In genomic region chr9:76419782-76420380, GRCh38 we compare ENCODE assay signal across 8 cellular contexts. TPM values are rescaled to one million over a fixed set of nuclear protein-coding genes. Genes with fewer than 3 reads are reported as not detected.
DNase-seq lines count a peak whose midpoint lies in the region; ATAC-seq and TF ChIP-seq lines count a peak whose summit lies in the region.

No MANE protein-coding gene starts in this region.

- CTCF ChIA-PET in activated CD4-positive, alpha-beta T cell treated with anti-CD3 and anti-CD28 coated beads, Interleukin-2, amount 10 ng/mL, durations not matched to agents 7 days and 5 days (lab: Charles Lee) = interaction anchor here (1.0 to 1.8 kb wide), 4 partner anchors 14 to 39 kb away, joined by 3 to 4 read pairs (median 3); partner anchors contain the start of gene GCNT1

- TF ChIP-seq CTCF in heart right ventricle (IDR thresholded peaks at IDR 0.05) = peak; percentile 17 to 60 (median 46)
- peak; percentile 86 for TF ChIP-seq CTCF in OCI-LY1 (IDR thresholded peaks at IDR 0.05; ENCODE audit: low read length)
- TF ChIP-seq CTCF in fibroblast of villous mesenchyme (IDR thresholded peaks at IDR 0.05; ENCODE audit: insufficient read depth, low read depth, low read length) = peak; percentile 67
- no peak for TF ChIP-seq CTCF in lower leg skin (IDR thresholded peaks at IDR 0.05)

- no peak for TF ChIP-seq POLR2A in lower leg skin (IDR thresholded peaks at IDR 0.05)

- no peak overlapping the region for H3K4me2 ChIP-seq in OCI-LY1 (ENCODE audit: low read length)

- intact Hi-C loops in heart right ventricle (cut with DNase I) (no loop called here), right cardiac atrium (cut with DNase I) (loop anchor here in 1 of 4 donors (2.0 kb wide), 1 partner anchor 15 kb away; no protein-coding TSS in a partner anchor), lower leg skin (cut with DNase I; ENCODE audit: low total_unique reads) (no loop called here)

- no peak overlapping the region for H3K27ac Mint-ChIP-seq in activated CD4-positive, alpha-beta T cell treated with anti-CD3 and anti-CD28 coated beads, Interleukin-2, amount 10 ng/mL, durations not matched to agents 7 days and 5 days

- H3F3A ChIP-seq in OCI-LY1 (ENCODE audit: insufficient read depth, low read length) = no peaks in the 10 kb centered on the region

- H3K4me1 Mint-ChIP-seq in activated CD4-positive, alpha-beta T cell treated with anti-CD3 and anti-CD28 coated beads, Interleukin-2, amount 10 ng/mL, durations not matched to agents 7 days and 5 days = peaks cover 39% of the 10 kb centered on the region

- no peaks in the 10 kb centered on the region for H3K27me3 Mint-ChIP-seq in activated CD4-positive, alpha-beta T cell treated with anti-CD3 and anti-CD28 coated beads, Interleukin-2, amount 10 ng/mL, durations not matched to agents 7 days and 5 days

- H3K36me3 ChIP-seq in heart right ventricle = no peaks in the 10 kb centered on the region
- no peaks in the 10 kb centered on the region for H3K36me3 ChIP-seq in OCI-LY1 (ENCODE audit: insufficient read depth, low read length)

- DNase-seq in heart right ventricle (no peak), right cardiac atrium (no peak), fibroblast of villous mesenchyme (ENCODE audit: low read depth) (peak; percentile 36), lower leg skin (ENCODE audit: low spot score in 2 of 2) (no peak)
- no peak for DNase-seq in activated CD4-positive, alpha-beta T cell treated with anti-CD3 and anti-CD28 coated beads, Interleukin-2, amount 10 ng/mL, durations not matched to agents 7 days and 5 days

- no peak for ATAC-seq in heart right ventricle
- no peak for ATAC-seq in right cardiac atrium
- ATAC-seq in HG03520 (IDR thresholded peaks at IDR 0.05; ENCODE audit: unreplicated experiment) = no peak
- ATAC-seq in GM19467 (IDR thresholded peaks at IDR 0.05; ENCODE audit: unreplicated experiment) = no peak

- POLR2A ChIA-PET in activated CD4-positive, alpha-beta T cell treated with anti-CD3 and anti-CD28 coated beads, Interleukin-2, amount 10 ng/mL, durations not matched to agents 7 days and 5 days (lab: Charles Lee) = no interaction called here

- peaks cover 0 to under 1% (median 0%) of the 10 kb centered on the region in 11 donors for H3K9me3 ChIP-seq in heart right ventricle
- H3K9me3 ChIP-seq in right cardiac atrium (ENCODE audit: control insufficient read depth, low read length) = no peaks in the 10 kb centered on the region
- H3K9me3 ChIP-seq in OCI-LY1 (ENCODE audit: low read length) = no peaks in the 10 kb centered on the region

- WGBS in heart right ventricle, 2 donors = 60 to 80% methylated on average over 2 of the region's 2 CpGs
- WGBS in right cardiac atrium = 69% methylated on average over 2 of the region's 2 CpGs
- WGBS in lower leg skin, 2 donors = 72 to 81% methylated on average over 2 of the region's 2 CpGs

- peaks cover under 1% of the 10 kb centered on the region for H3K36me3 Mint-ChIP-seq in activated CD4-positive, alpha-beta T cell treated with anti-CD3 and anti-CD28 coated beads, Interleukin-2, amount 10 ng/mL, durations not matched to agents 7 days and 5 days (ENCODE audit: low read depth)

- H3K9ac ChIP-seq in OCI-LY1 (ENCODE audit: low read length) = no peak overlapping the region

- H2AFZ ChIP-seq in OCI-LY1 (ENCODE audit: low read length) = peak overlapping the region; percentile 15; the same call in 1 of the 2 replicates

- H3K27me3 ChIP-seq in heart right ventricle = no peaks in the 10 kb centered on the region
- H3K27me3 ChIP-seq in right cardiac atrium (ENCODE audit: control insufficient read depth, insufficient read depth) = no peaks in the 10 kb centered on the region
- H3K27me3 ChIP-seq in OCI-LY1 (ENCODE audit: insufficient read depth, low read length) = no peaks in the 10 kb centered on the region

- H3K27ac ChIP-seq in heart right ventricle (no peak overlapping the region), right cardiac atrium (ENCODE audit: low read length) (no peak overlapping the region), OCI-LY1 (ENCODE audit: low read depth, low read length, poor library complexity, severe bottlenecking) (no peak overlapping the region)

- H3K9me3 Mint-ChIP-seq in activated CD4-positive, alpha-beta T cell treated with anti-CD3 and anti-CD28 coated beads, Interleukin-2, amount 10 ng/mL, durations not matched to agents 7 days and 5 days = peaks cover 4% of the 10 kb centered on the region

- H3K9me2 ChIP-seq in OCI-LY1 (ENCODE audit: low read depth, low read length) = no peaks in the 10 kb centered on the region

- H3K4me1 ChIP-seq in heart right ventricle (peaks cover 0 to 5% (median 0%) of the 10 kb centered on the region in 9 donors), right cardiac atrium (ENCODE audit: control insufficient read depth, insufficient read depth, low read length) (no peaks in the 10 kb centered on the region), OCI-LY1 (ENCODE audit: insufficient read depth, low read length, severe bottlenecking) (peaks cover 8% of the 10 kb centered on the region)

- H3K79me2 ChIP-seq in OCI-LY1 (ENCODE audit: insufficient read depth, low read length) = no peaks in the 10 kb centered on the region

- H3K4me3 ChIP-seq in heart right ventricle (no peak overlapping the region), right cardiac atrium (ENCODE audit: low read length) (no peak overlapping the region), OCI-LY1 (ENCODE audit: low read depth, low read length, poor library complexity, severe bottlenecking) (no peak overlapping the region), fibroblast of villous mesenchyme (ENCODE audit: low read depth, low read length) (no peak overlapping the region), lower leg skin (ENCODE audit: low read depth, poor library complexity, severe bottlenecking) (no peak overlapping the region)

- H4K20me1 ChIP-seq in OCI-LY1 (ENCODE audit: insufficient read depth, low read length) = no peaks in the 10 kb centered on the region

- H3K4me3 Mint-ChIP-seq in activated CD4-positive, alpha-beta T cell treated with anti-CD3 and anti-CD28 coated beads, Interleukin-2, amount 10 ng/mL, durations not matched to agents 7 days and 5 days = no peak overlapping the region

RNA-seq across cellular contexts. Expression of gene RFK, which starts 25.7 kb away (rescaled TPM):
- total RNA-seq in heart right ventricle (10 to 100 TPM; 14.6 to 33.6 (median 21.6) TPM), right cardiac atrium (10 to 100 TPM; 18.1 to 26.9 (median 24.6) TPM), fibroblast of villous mesenchyme (20.9 and 35.8 TPM in 2 replicates), lower leg skin (10 to 100 TPM; 10.8 to 20.4 (median 14.1) TPM)
- polyA plus RNA-seq in heart right ventricle (10 to 100 TPM in 1 of 2 donors, 1 to 10 TPM in 1; 7.1 to 15.3 TPM), right cardiac atrium (16.5 TPM)
- total RNA-seq in activated CD4-positive, alpha-beta T cell treated with anti-CD3 and anti-CD28 coated beads, Interleukin-2, amount 10 ng/mL, durations not matched to agents 7 days and 5 days = 10 to 100 TPM; 14.5 to 16.4 TPM

RNA-seq across cellular contexts. Expression of gene GCNT1, which starts 39.1 kb away (rescaled TPM):
- total RNA-seq in heart right ventricle (1 to 10 TPM in 8 of 10 donors, under 1 TPM in 2; 0.66 to 8.1 (median 2.3) TPM), right cardiac atrium (1 to 10 TPM; 2.6 to 5.7 (median 4.0) TPM), fibroblast of villous mesenchyme (2.6 and 9.9 TPM in 2 replicates), lower leg skin (10 to 100 TPM in 1 of 4 donors, 1 to 10 TPM in 3; 3.7 to 12.1 (median 6.0) TPM)
- polyA plus RNA-seq in heart right ventricle (1 to 10 TPM in 1 of 2 donors, under 1 TPM in 1; 0.91 to 1.5 TPM), right cardiac atrium (0.91 TPM)
- total RNA-seq in activated CD4-positive, alpha-beta T cell treated with anti-CD3 and anti-CD28 coated beads, Interleukin-2, amount 10 ng/mL, durations not matched to agents 7 days and 5 days = 1 to 10 TPM; 4.6 to 8.9 TPM

Comparison
In these comparisons a context has a peak if more than half of its experiments do, and no peak if none do; other contexts are left out.
1. CTCF ChIP-seq: peak in heart right ventricle (9 of 9), OCI-LY1 (single experiment) and fibroblast of villous mesenchyme (single experiment); none in lower leg skin (0 of 3).